23 cellular contexts compared by ENCODE assay signal in the genomic region with DNA sequence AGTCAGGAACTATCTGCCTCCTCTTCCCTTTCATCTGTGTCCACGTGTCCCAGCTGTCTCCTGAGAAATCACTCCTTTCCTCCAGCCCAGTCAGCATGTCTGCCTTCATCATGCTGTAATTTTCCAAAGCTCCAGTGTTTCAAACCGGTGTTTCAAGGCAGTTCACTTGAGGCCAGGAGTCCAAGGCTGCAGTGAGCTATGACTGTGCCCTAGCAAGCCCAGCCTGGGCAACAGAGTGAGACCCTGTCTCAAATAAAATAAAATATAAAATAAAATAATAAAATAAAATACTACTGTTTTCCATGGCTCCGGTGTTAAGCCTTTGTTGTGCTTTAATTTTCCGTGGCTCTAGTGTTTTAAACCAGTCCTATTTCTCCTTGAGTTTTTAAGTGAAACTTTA.
"Had no signal": no experiment of that assay in that cellular context is flagged by ENCODE, and none has a peak within 500 bp of the region (broad histone marks: within the 10 kb centered on the region; RNA-seq: fewer than 3 reads in every experiment).

No MANE protein-coding gene starts in this region.

- H3K4me3 Mint-ChIP-seq: dendritic cell treated with granulocyte-macrophage colony-stimulating factor and Interleukin-4, amounts not matched to agents 40 ng/mL and 50 ng/mL, for 4 days; effector memory CD8-positive, alpha-beta T cell; naive B cell; stimulated activated memory B cell treated with anti-CD40 and anti-IgM and Interleukin-4, amounts not matched to agents 10 μg/mL and 1 μg/mL and 100 μg/mL, for 72 hours; stimulated activated naive CD8-positive, alpha-beta T cell treated with anti-CD3 and anti-CD28 coated beads, Interleukin-15, Interleukin-2, amounts not matched to agents 100 ng/mL and 50 ng/mL, for 24 hours had no signal

- H3K9me3 ChIP-seq: esophagus squamous epithelium, gastroesophageal sphincter, pancreas, testis, tibial nerve, upper lobe of right lung had no signal

- H3K4me1 ChIP-seq: testis had no signal

- H3K27me3 ChIP-seq: esophagus squamous epithelium, gastroesophageal sphincter, pancreas, testis, tibial nerve, upper lobe of right lung had no signal

- DNase-seq: cerebellar nuclear complex; effector memory CD8-positive, alpha-beta T cell; esophagus squamous epithelium; foreskin fibroblast; left colon; left ventricle myocardium superior; mesenchymal stem cell; midbrain; naive B cell; nucleus accumbens; pancreas; stimulated activated CD4-positive, alpha-beta T cell treated with anti-CD3 and anti-CD28 coated beads, Interleukin-2, amount 100 ng/mL, for 48 hours; stimulated activated CD8-positive, alpha-beta memory T cell treated with anti-CD3 and anti-CD28 coated beads, Interleukin-4, amount 100 ng/mL, for 48 hours; testis; upper lobe of right lung had no signal

- H3K9me3 Mint-ChIP-seq: dendritic cell treated with granulocyte-macrophage colony-stimulating factor and Interleukin-4, amounts not matched to agents 40 ng/mL and 50 ng/mL, for 4 days; effector memory CD8-positive, alpha-beta T cell; naive B cell; stimulated activated memory B cell treated with anti-CD40 and anti-IgM and Interleukin-4, amounts not matched to agents 10 μg/mL and 1 μg/mL and 100 μg/mL, for 72 hours; stimulated activated naive CD8-positive, alpha-beta T cell treated with anti-CD3 and anti-CD28 coated beads, Interleukin-15, Interleukin-2, amounts not matched to agents 100 ng/mL and 50 ng/mL, for 24 hours had no signal

- H3K27ac ChIP-seq: esophagus squamous epithelium, gastroesophageal sphincter, pancreas, testis, tibial nerve, upper lobe of right lung had no signal

- H3K36me3 Mint-ChIP-seq: naive B cell; stimulated activated memory B cell treated with anti-CD40 and anti-IgM and Interleukin-4, amounts not matched to agents 10 μg/mL and 1 μg/mL and 100 μg/mL, for 72 hours had no signal

- H3K36me3 ChIP-seq: esophagus squamous epithelium, gastroesophageal sphincter, pancreas had no signal

- H3K4me3 ChIP-seq: esophagus squamous epithelium, gastroesophageal sphincter, lung, pancreas, smooth muscle cell, testis, tibial nerve, upper lobe of right lung had no signal

- ATAC-seq: effector memory CD8-positive, alpha-beta T cell; gastroesophageal sphincter; left colon; left ventricle myocardium superior; pancreas; stimulated activated memory B cell treated with anti-CD40 and anti-IgM and Interleukin-4, amounts not matched to agents 10 μg/mL and 1 μg/mL and 100 μg/mL, for 72 hours; upper lobe of right lung had no signal

- H3K27me3 Mint-ChIP-seq: effector memory CD8-positive, alpha-beta T cell; naive B cell; stimulated activated memory B cell treated with anti-CD40 and anti-IgM and Interleukin-4, amounts not matched to agents 10 μg/mL and 1 μg/mL and 100 μg/mL, for 72 hours; stimulated activated naive CD8-positive, alpha-beta T cell treated with anti-CD3 and anti-CD28 coated beads, Interleukin-15, Interleukin-2, amounts not matched to agents 100 ng/mL and 50 ng/mL, for 24 hours had no signal

- H3K27ac Mint-ChIP-seq: dendritic cell treated with granulocyte-macrophage colony-stimulating factor and Interleukin-4, amounts not matched to agents 40 ng/mL and 50 ng/mL, for 4 days; effector memory CD8-positive, alpha-beta T cell; progenitor cell of endocrine pancreas; stimulated activated memory B cell treated with anti-CD40 and anti-IgM and Interleukin-4, amounts not matched to agents 10 μg/mL and 1 μg/mL and 100 μg/mL, for 72 hours; stimulated activated naive CD8-positive, alpha-beta T cell treated with anti-CD3 and anti-CD28 coated beads, Interleukin-15, Interleukin-2, amounts not matched to agents 100 ng/mL and 50 ng/mL, for 24 hours had no signal
